10 cellular contexts compared by ENCODE assay signal in the genomic region with DNA sequence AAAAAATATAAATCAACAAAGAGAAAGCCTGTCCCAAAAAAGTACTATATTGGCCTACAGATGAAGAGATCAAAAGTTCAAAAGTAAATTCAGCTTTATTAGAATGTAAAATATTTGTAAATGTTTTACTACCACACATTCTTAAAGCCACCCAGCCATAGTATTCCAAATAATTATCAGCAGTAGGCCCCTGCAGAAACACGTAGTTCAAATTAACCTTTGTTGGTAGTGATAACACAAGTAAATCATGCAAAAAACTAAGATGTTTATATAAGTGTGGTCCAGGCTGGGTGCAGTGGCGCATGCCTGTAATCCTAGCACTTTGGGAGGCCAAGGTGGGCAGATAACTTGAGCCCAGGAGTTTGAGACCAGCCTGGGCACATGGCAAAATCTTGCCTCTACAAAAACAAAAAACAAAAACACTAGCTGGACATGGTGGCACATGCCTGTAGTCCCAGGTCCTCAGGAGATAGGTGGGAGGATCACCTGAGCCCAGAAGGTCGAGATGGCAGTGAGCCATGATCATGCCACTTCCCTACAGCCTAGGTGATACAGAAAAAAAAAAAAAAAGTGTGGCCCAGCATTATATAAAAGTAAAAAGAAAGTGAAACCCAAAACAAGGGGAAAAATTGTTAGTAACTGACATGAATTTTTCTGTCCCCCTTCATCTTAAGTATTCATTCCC. TPM values are rescaled to one million over a fixed set of nuclear protein-coding genes. Genes with fewer than 3 reads are reported as not detected.
DNase-seq lines count a peak whose midpoint lies in the region; ATAC-seq and TF ChIP-seq lines count a peak whose summit lies in the region.
"Had no signal": no experiment of that assay in that cellular context is flagged by ENCODE, and none has a peak within 500 bp of the region (broad histone marks: within the 10 kb centered on the region; RNA-seq: fewer than 3 reads in every experiment).

No MANE protein-coding gene starts in this region.

- H3K36me3 ChIP-seq in RWPE2 (ENCODE audit: low read depth), result peaks cover 34% of the 10 kb centered on the region

- H3K4me3 ChIP-seq in RWPE2 (ENCODE audit: severe bottlenecking), result no peak overlapping the region
- no peak overlapping the region for H3K4me3 ChIP-seq in epithelial cell of proximal tubule (ENCODE audit: low read depth, low read length)
- H3K4me3 ChIP-seq: lung had no signal

- TF ChIP-seq CTCF in RWPE2 (IDR thresholded peaks at IDR 0.05; ENCODE audit: poor library complexity, severe bottlenecking) (no peak), epithelial cell of proximal tubule (conservative IDR thresholded peaks at IDR 0.05; ENCODE audit: low read depth, low read length) (no peak)

- DNase-seq in RWPE2 (ENCODE audit: low spot score) (no peak), epithelial cell of proximal tubule (ENCODE audit: low read depth) (peak; percentile 48), sciatic nerve (ENCODE audit: low spot score) (no peak), LoVo (ENCODE audit: low spot score) (no peak)
- DNase-seq: aorta, NCI-H524 treated with DMSO at 0.1 percent for 48 hours had no signal

- no peaks in the 10 kb centered on the region for H3K27me3 ChIP-seq in RWPE2 (ENCODE audit: insufficient read depth, poor library complexity, severe bottlenecking)

- ATAC-seq in GM18907 (IDR thresholded peaks at IDR 0.05; ENCODE audit: unreplicated experiment) (peak; percentile 45), RWPE2 (ENCODE audit: low read depth) (no peak), sciatic nerve (peak; percentile 39), HG03378 (IDR thresholded peaks at IDR 0.05; ENCODE audit: unreplicated experiment) (no peak), GM18520 (IDR thresholded peaks at IDR 0.05; ENCODE audit: unreplicated experiment) (no peak)

- intact Hi-C loops in sciatic nerve (cut with DNase I), result no loop called here

- peaks cover 63% of the 10 kb centered on the region for H3K4me1 ChIP-seq in RWPE2 (ENCODE audit: insufficient read depth, poor library complexity, severe bottlenecking)

- no peaks in the 10 kb centered on the region for H3K9me3 ChIP-seq in RWPE2 (ENCODE audit: severe bottlenecking)

- H3K27ac ChIP-seq in RWPE2 (ENCODE audit: poor library complexity, severe bottlenecking), result peak overlapping the region; percentile 45

RNA-seq across cellular contexts. Expression of a gene that starts 17.9 kb away (rescaled TPM):
- total RNA-seq in epithelial cell of proximal tubule (34.9 and 42.8 TPM in 2 replicates), sciatic nerve (65.1 TPM)

Comparison
In these comparisons a context has a peak if more than half of its experiments do, and no peak if none do; other contexts are left out.
1. ATAC-seq: peak in GM18907 (single experiment) and sciatic nerve (single experiment); none in RWPE2 (single experiment), HG03378 (single experiment) and GM18520 (single experiment).